In the genomic region with DNA sequence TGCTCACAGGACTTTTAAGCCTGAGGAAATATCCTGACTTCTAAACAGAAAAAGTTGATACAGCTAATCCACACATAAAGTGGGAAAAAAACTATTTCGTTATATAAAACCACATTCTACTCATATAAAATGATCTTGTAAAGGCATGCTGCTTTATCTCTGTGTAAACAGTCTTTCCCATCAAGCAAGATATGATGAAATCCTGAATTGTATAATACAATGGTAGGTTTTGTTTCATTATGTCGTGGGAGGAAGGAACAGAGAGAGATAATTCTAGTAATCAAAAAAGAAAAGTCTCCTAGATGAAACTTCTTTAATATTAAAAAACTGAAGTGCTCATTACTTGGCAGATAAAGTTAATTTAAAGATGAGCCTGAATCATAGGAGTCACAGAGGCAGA, we compare ENCODE assay signal across 22 cellular contexts.
DNase-seq lines count a peak whose midpoint lies in the region; ATAC-seq, FAIRE-seq and TF ChIP-seq lines count a peak whose summit lies in the region.
"Had no signal": no experiment of that assay in that cellular context is flagged by ENCODE, and none has a peak within 500 bp of the region (broad histone marks: within the 10 kb centered on the region; RNA-seq: fewer than 3 reads in every experiment).

No MANE protein-coding gene starts in this region.

- no peaks in the 10 kb centered on the region for H3K9me3 Mint-ChIP-seq in mesothelial cell of epicardium

- H3K4me1 ChIP-seq in mucosa of descending colon (ENCODE audit: low read depth): no peaks in the 10 kb centered on the region
- H3K4me1 ChIP-seq: A549, BLaER1 had no signal

- H3K27me3 Mint-ChIP-seq in mesothelial cell of epicardium (ENCODE audit: low read depth): peaks cover 7% of the 10 kb centered on the region
- H3K27me3 Mint-ChIP-seq: CD4-positive, alpha-beta memory T cell; IgD-negative memory B cell had no signal

- no peak overlapping the region for H3K4me3 Mint-ChIP-seq in mesothelial cell of epicardium
- H3K4me3 Mint-ChIP-seq: CD4-positive, alpha-beta memory T cell; IgD-negative memory B cell had no signal

- H3K4me3 ChIP-seq in bronchial epithelial cell (ENCODE audit: low read depth, low read length): no peak overlapping the region
- no peak overlapping the region for H3K4me3 ChIP-seq in mucosa of descending colon
- H3K4me3 ChIP-seq: A549, BLaER1 had no signal

- H3K36me3 ChIP-seq in bronchial epithelial cell (ENCODE audit: control insufficient read depth, insufficient read depth, low read length): no peaks in the 10 kb centered on the region
- no peaks in the 10 kb centered on the region for H3K36me3 ChIP-seq in mucosa of descending colon (ENCODE audit: low read depth)
- H3K36me3 ChIP-seq: BLaER1 had no signal

- no peak for TF ChIP-seq CTCF in bronchial epithelial cell (IDR thresholded peaks at IDR 0.05; ENCODE audit: insufficient read depth, low read length, severe bottlenecking)
- no peak for TF ChIP-seq CTCF in mucosa of descending colon (IDR thresholded peaks at IDR 0.05)
- TF ChIP-seq CTCF in mesothelial cell of epicardium (IDR thresholded peaks at IDR 0.05; ENCODE audit: unreplicated experiment): no peak

- DNase-seq in COLO829 (ENCODE audit: low spot score) (peak; percentile 45), NCI-H226 (peak; percentile 12), bronchial epithelial cell (ENCODE audit: low read depth) (peak; percentile 68), mucosa of descending colon (no peak), mesothelial cell of epicardium (ENCODE audit: low spot score in 2 of 2, unreplicated experiment in 2 of 2) (no peak), SW 1271 (lab: John Stamatoyannopoulos, UW) (no peak)
- DNase-seq: CD4-positive, alpha-beta memory T cell; DMS79; Karpas-422; NCI-H1105; NCI-H2081; NCI-H510A; NCI-H748 treated with DMSO at 0.1 percent for 48 hours; SHP77 treated with DMSO at 0.1 percent for 48 hours had no signal

- H3K27ac Mint-ChIP-seq in mesothelial cell of epicardium: no peak overlapping the region
- H3K27ac Mint-ChIP-seq: CD4-positive, alpha-beta memory T cell; IgD-negative memory B cell had no signal

- H3K36me3 Mint-ChIP-seq in mesothelial cell of epicardium: no peaks in the 10 kb centered on the region
- H3K36me3 Mint-ChIP-seq: CD4-positive, alpha-beta memory T cell; IgD-negative memory B cell had no signal

- H3K4me1 Mint-ChIP-seq in mesothelial cell of epicardium: peaks cover 30% of the 10 kb centered on the region
- H3K4me1 Mint-ChIP-seq: CD4-positive, alpha-beta memory T cell had no signal

- peak; percentile 88 for ATAC-seq in mucosa of descending colon
- no peak for ATAC-seq in HG02798 (IDR thresholded peaks at IDR 0.05; ENCODE audit: poor library complexity, unreplicated experiment)
- ATAC-seq: A549 had no signal

- H3K27me3 ChIP-seq in bronchial epithelial cell (ENCODE audit: control insufficient read depth, insufficient read depth, low read length): no peaks in the 10 kb centered on the region
- H3K27me3 ChIP-seq: BLaER1 had no signal

- intact Hi-C loops in mucosa of descending colon (cut with DNase I, micrococcal nuclease): no loop called here

- H3K9me3 ChIP-seq in mucosa of descending colon: no peaks in the 10 kb centered on the region
- H3K9me3 ChIP-seq: A549, BLaER1 had no signal

- FAIRE-seq in bronchial epithelial cell (lab: Jason Lieb, UNC): no peak
- FAIRE-seq: A549, D721Med, GM12892, GM18507, H1 had no signal

Comparison
In these comparisons a context has a peak if more than half of its experiments do, and no peak if none do; other contexts are left out.
1. DNase-seq: peak in COLO829 (single experiment), NCI-H226 (single experiment) and bronchial epithelial cell (single experiment); none in mucosa of descending colon (0 of 3), mesothelial cell of epicardium (0 of 2) and SW 1271 (0 of 2).